In the genomic region with DNA sequence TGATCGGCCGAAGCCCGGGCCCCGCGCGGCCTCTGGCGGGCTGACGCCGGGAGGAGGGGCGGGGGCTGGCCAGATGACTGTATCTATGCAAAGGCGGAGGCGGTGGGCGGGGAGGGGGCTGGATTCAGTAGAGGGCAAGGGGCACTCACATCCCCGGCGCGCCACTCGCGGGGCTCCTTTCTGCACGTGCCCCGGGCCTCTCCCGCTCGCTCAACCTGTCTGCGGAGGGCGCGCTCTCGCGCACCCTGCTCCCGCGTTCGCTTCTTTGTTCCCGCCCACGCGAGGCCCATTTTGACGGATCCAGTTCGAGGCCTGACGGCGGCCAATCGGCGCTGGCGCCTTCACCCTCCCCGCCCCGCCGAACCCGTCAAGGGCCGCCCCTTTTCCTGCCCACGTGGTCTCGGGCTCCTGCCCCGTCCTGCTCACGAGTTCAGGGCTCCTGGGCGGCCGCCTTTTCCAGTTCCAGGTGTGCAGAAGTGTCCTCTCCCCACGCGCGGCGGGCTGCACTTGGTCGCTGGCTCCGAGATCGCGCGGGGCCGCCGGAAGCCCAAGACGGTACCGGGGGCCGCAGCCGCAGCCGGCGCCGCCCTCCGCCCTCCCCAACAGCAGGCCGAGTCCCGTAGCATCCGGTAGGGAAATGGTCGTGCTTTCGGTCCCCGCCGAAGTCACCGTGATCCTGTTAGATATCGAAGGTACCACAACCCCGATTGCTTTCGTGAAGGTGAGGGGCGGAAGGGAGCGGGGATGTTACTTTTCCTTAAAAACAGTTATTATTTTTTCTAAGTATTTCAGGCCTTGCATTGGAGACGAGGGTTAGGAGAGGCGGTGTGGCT, we compare ENCODE assay signal across 1 cellular context.
A peak's percentile ranks its signal among the peaks of the same experiment; 100 is the strongest.
TF ChIP-seq lines count a peak whose summit lies in the region.

Gene ENOPH1, plus strand, starts transcription at position 398 of the 833 bp plus-strand sequence. Its CDS starts 240 bp downstream, at position 638.
Gene HNRNPDL, minus strand, starts transcription at position 270 of the 833 bp plus-strand sequence. CDS start 772 bp downstream, outside the sequence.

TF ChIP-seq in HepG2, 621 proteins besides CTCF, POLR2A, EP300 and RAD21 (continued from another document and continues in another):
- peak; percentile 95; the same call in 1 of the 2 replicates for TF ChIP-seq KIAA2018 (CRISPR knock-in tag; IDR thresholded peaks at IDR 0.05; ENCODE audit: borderline replicate concordance)
- no peak for TF ChIP-seq MAFK (conservative IDR thresholded peaks at IDR 0.05 in 1 of 2, IDR thresholded peaks at IDR 0.05 in 1 of 2; ENCODE audit: low read length in 2 of 2)
- TF ChIP-seq, protein P1, sequence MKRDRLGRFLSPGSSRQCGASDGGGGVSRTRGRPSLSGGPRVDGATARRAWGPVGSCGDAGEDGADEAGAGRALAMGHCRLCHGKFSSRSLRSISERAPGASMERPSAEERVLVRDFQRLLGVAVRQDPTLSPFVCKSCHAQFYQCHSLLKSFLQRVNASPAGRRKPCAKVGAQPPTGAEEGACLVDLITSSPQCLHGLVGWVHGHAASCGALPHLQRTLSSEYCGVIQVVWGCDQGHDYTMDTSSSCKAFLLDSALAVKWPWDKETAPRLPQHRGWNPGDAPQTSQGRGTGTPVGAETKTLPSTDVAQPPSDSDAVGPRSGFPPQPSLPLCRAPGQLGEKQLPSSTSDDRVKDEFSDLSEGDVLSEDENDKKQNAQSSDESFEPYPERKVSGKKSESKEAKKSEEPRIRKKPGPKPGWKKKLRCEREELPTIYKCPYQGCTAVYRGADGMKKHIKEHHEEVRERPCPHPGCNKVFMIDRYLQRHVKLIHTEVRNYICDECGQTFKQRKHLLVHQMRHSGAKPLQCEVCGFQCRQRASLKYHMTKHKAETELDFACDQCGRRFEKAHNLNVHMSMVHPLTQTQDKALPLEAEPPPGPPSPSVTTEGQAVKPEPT (CRISPR knock-in tag; IDR thresholded peaks at IDR 0.05; ENCODE audit: low read depth), result no peak
- TF ChIP-seq MED8 (CRISPR knock-in tag; IDR thresholded peaks at IDR 0.05; ENCODE audit: insufficient replicate concordance), result no peak
- TF ChIP-seq ZFP62 (CRISPR knock-in tag; IDR thresholded peaks at IDR 0.05), result no peak
- TF ChIP-seq, protein P2, sequence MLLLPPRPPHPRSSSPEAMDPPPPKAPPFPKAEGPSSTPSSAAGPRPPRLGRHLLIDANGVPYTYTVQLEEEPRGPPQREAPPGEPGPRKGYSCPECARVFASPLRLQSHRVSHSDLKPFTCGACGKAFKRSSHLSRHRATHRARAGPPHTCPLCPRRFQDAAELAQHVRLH (CRISPR knock-in tag; IDR thresholded peaks at IDR 0.05; ENCODE audit: borderline replicate concordance, low read depth), result peak; percentile 94; the same call in 1 of the 2 replicates
- TF ChIP-seq, protein P3, sequence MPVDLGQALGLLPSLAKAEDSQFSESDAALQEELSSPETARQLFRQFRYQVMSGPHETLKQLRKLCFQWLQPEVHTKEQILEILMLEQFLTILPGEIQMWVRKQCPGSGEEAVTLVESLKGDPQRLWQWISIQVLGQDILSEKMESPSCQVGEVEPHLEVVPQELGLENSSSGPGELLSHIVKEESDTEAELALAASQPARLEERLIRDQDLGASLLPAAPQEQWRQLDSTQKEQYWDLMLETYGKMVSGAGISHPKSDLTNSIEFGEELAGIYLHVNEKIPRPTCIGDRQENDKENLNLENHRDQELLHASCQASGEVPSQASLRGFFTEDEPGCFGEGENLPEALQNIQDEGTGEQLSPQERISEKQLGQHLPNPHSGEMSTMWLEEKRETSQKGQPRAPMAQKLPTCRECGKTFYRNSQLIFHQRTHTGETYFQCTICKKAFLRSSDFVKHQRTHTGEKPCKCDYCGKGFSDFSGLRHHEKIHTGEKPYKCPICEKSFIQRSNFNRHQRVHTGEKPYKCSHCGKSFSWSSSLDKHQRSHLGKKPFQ (CRISPR knock-in tag; IDR thresholded peaks at IDR 0.05; ENCODE audit: insufficient replicate concordance), result no peak
- TF ChIP-seq RERE (CRISPR knock-in tag; IDR thresholded peaks at IDR 0.05; ENCODE audit: low read depth), result peak; percentile 42; the same call in 1 of the 2 replicates
- TF ChIP-seq HES4 (CRISPR knock-in tag; IDR thresholded peaks at IDR 0.05; ENCODE audit: borderline replicate concordance), result peak; percentile 96
- peak; percentile 35 for TF ChIP-seq TARDBP (CRISPR knock-in tag; IDR thresholded peaks at IDR 0.05)
- peak; percentile 91 for TF ChIP-seq SP4 (CRISPR knock-in tag; IDR thresholded peaks at IDR 0.05)
- TF ChIP-seq, protein P4, sequence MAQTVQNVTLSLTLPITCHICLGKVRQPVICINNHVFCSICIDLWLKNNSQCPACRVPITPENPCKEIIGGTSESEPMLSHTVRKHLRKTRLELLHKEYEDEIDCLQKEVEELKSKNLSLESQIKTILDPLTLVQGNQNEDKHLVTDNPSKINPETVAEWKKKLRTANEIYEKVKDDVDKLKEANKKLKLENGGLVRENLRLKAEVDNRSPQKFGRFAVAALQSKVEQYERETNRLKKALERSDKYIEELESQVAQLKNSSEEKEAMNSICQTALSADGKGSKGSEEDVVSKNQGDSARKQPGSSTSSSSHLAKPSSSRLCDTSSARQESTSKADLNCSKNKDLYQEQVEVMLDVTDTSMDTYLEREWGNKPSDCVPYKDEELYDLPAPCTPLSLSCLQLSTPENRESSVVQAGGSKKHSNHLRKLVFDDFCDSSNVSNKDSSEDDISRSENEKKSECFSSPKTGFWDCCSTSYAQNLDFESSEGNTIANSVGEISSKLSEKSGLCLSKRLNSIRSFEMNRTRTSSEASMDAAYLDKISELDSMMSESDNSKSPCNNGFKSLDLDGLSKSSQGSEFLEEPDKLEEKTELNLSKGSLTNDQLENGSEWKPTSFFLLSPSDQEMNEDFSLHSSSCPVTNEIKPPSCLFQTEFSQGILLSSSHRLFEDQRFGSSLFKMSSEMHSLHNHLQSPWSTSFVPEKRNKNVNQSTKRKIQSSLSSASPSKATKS (CRISPR knock-in tag; IDR thresholded peaks at IDR 0.05), result no peak; the same call in 1 of the 2 replicates
- peak; percentile 55 for TF ChIP-seq HNRNPK (IDR thresholded peaks at IDR 0.05; ENCODE audit: low read depth, low read length, poor library complexity, severe bottlenecking)
- 0 out of 2 replicates have a peak, but pooled peaks have one; percentile 9 for TF ChIP-seq ZFP1 (CRISPR knock-in tag; IDR thresholded peaks at IDR 0.05)
- TF ChIP-seq KLF9 (CRISPR knock-in tag; IDR thresholded peaks at IDR 0.05; ENCODE audit: low read depth), result no peak
- TF ChIP-seq KDM5A (IDR thresholded peaks at IDR 0.05; ENCODE audit: borderline replicate concordance, low read length), result 0 out of 2 replicates have a peak, but pooled peaks have one; percentile 21
- TF ChIP-seq ZNF281 (CRISPR knock-in tag; IDR thresholded peaks at IDR 0.05; ENCODE audit: borderline replicate concordance), result 0 out of 2 replicates have a peak, but pooled peaks have one; percentile 45
- TF ChIP-seq ZNF552 (CRISPR knock-in tag; IDR thresholded peaks at IDR 0.05; ENCODE audit: borderline replicate concordance), result peak; percentile 75; the same call in 1 of the 2 replicates
- TF ChIP-seq ZMAT3 (CRISPR knock-in tag; conservative IDR thresholded peaks at IDR 0.05), result peak; percentile 68
- TF ChIP-seq, protein P5, sequence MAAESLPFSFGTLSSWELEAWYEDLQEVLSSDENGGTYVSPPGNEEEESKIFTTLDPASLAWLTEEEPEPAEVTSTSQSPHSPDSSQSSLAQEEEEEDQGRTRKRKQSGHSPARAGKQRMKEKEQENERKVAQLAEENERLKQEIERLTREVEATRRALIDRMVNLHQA (CRISPR knock-in tag; IDR thresholded peaks at IDR 0.05), result no peak
- TF ChIP-seq ZNF143 (CRISPR knock-in tag; IDR thresholded peaks at IDR 0.05), result peak; percentile 31; the same call in 1 of the 2 replicates
